Comparison of ENCODE assay signal across 1 cellular context in the genomic region with DNA sequence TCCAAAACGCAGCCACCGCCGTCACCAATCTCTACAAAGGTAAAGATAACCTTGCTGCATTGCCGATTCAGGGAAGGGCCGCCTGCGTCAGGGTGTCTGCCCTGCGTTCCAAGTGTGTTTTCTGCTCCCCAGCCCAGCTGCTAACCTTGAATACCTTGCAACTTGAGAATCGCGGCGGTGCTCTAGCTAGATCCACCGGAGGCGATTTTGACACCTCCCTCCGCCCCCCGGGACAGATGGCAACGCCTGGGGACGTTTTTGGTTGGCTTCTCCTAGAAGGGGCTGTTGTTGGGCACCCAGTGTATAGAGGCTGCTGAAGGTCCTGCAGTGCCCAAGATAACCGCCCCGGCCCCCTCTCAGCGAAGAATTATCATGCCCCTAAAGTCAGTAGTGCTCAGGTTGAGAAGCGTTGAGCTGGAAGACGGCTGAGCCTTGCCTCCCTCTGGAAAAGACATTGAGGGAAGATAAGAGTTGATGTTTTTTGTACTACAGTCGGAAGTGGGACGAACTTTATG.
TF ChIP-seq lines count a peak whose summit lies in the region.

No MANE protein-coding gene starts in this region.

TF ChIP-seq in H1, 55 proteins besides CTCF, POLR2A, EP300 and RAD21 (continued from another document):
- TF ChIP-seq HDAC2 (IDR thresholded peaks at IDR 0.05; ENCODE audit: borderline replicate concordance in 1 of 2, low read depth in 2 of 2, low read length in 2 of 2) (no peak), CREB1 (IDR thresholded peaks at IDR 0.05) (no peak), SUZ12 (IDR thresholded peaks at IDR 0.05; ENCODE audit: low read length) (no peak), KDM5A (IDR thresholded peaks at IDR 0.05; ENCODE audit: low read length) (no peak)
